ENCODE assay signal across 1 cellular context in the genomic region with DNA sequence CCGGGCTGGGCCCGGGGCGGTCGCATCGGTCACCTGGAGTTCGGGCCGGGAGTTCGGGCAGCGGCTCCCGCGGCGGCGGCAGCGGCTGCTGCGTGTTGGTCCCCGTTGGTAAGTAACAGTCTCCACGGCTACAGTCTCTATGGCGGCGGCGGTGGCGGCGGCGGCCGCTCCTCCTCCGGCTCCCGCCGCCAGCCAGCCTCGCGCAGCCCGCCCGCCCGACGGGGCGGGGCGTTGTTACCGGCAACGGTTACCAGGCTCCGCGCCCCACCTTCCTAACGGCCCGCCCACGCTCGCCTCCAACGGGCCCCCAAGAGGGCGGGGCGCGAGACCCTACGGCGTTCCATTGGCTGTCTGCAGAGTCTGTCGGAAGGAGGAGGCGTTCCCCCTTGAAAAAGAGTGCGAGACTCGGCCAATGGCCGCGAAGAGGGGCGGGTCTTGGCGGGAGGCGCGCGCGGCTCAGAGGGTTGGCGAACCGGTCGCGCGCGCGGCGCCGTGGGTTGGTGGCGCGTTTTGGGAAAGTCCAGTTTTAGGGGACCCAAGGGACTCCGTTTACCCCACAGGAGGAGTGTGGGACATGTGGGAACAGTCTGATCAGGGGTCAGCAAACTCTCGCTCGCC.
A peak's percentile ranks its signal among the peaks of the same experiment; 100 is the strongest.
TF ChIP-seq lines count a peak whose summit lies in the region.

Gene RFX2, minus strand, starts transcription at position 141 of the 618 bp plus-strand sequence. CDS start 63,004 bp downstream, outside the sequence.

TF ChIP-seq in HepG2, 621 proteins besides CTCF, POLR2A, EP300 and RAD21 (continued from another document and continues in another):
- TF ChIP-seq, protein P1, sequence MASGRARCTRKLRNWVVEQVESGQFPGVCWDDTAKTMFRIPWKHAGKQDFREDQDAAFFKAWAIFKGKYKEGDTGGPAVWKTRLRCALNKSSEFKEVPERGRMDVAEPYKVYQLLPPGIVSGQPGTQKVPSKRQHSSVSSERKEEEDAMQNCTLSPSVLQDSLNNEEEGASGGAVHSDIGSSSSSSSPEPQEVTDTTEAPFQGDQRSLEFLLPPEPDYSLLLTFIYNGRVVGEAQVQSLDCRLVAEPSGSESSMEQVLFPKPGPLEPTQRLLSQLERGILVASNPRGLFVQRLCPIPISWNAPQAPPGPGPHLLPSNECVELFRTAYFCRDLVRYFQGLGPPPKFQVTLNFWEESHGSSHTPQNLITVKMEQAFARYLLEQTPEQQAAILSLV (CRISPR knock-in tag; IDR thresholded peaks at IDR 0.05; ENCODE audit: borderline replicate concordance): no peak
- no peak for TF ChIP-seq BORCS8-MEF2B (CRISPR knock-in tag; IDR thresholded peaks at IDR 0.05)
- no peak for TF ChIP-seq MTF1 (CRISPR knock-in tag; IDR thresholded peaks at IDR 0.05)
- no peak for TF ChIP-seq STAG1 (CRISPR knock-in tag; IDR thresholded peaks at IDR 0.05)
- no peak for TF ChIP-seq ZNF609 (CRISPR knock-in tag; IDR thresholded peaks at IDR 0.05; ENCODE audit: borderline replicate concordance)
- no peak for TF ChIP-seq TAF1 (CRISPR knock-in tag; IDR thresholded peaks at IDR 0.05)
- TF ChIP-seq, protein P2, sequence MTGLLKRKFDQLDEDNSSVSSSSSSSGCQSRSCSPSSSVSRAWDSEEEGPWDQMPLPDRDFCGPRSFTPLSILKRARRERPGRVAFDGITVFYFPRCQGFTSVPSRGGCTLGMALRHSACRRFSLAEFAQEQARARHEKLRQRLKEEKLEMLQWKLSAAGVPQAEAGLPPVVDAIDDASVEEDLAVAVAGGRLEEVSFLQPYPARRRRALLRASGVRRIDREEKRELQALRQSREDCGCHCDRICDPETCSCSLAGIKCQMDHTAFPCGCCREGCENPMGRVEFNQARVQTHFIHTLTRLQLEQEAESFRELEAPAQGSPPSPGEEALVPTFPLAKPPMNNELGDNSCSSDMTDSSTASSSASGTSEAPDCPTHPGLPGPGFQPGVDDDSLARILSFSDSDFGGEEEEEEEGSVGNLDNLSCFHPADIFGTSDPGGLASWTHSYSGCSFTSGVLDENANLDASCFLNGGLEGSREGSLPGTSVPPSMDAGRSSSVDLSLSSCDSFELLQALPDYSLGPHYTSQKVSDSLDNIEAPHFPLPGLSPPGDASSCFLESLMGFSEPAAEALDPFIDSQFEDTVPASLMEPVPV (CRISPR knock-in tag; IDR thresholded peaks at IDR 0.05): no peak
- no peak for TF ChIP-seq ZNF598 (CRISPR knock-in tag; IDR thresholded peaks at IDR 0.05; ENCODE audit: borderline replicate concordance)
- no peak for TF ChIP-seq ZIK1 (CRISPR knock-in tag; IDR thresholded peaks at IDR 0.05; ENCODE audit: borderline replicate concordance, low read depth)
- TF ChIP-seq ZNF496 (CRISPR knock-in tag; IDR thresholded peaks at IDR 0.05; ENCODE audit: insufficient replicate concordance): no peak
- TF ChIP-seq NR2F6 (IDR thresholded peaks at IDR 0.05): no peak
- TF ChIP-seq NR2F6 (CRISPR knock-in tag; IDR thresholded peaks at IDR 0.05): no peak
- TF ChIP-seq IRX3 (CRISPR knock-in tag; IDR thresholded peaks at IDR 0.05; ENCODE audit: borderline replicate concordance, low read depth): no peak
- 0 out of 2 replicates have a peak, but pooled peaks have one; percentile 27 for TF ChIP-seq SPEN (CRISPR knock-in tag; IDR thresholded peaks at IDR 0.05; ENCODE audit: low read depth)
- TF ChIP-seq KLF16 (CRISPR knock-in tag; IDR thresholded peaks at IDR 0.05): no peak
- no peak for TF ChIP-seq FOXP1 (IDR thresholded peaks at IDR 0.05)
- TF ChIP-seq FOXP1 (CRISPR knock-in tag; IDR thresholded peaks at IDR 0.05): no peak
- no peak for TF ChIP-seq ZNF780A (CRISPR knock-in tag; IDR thresholded peaks at IDR 0.05)
- TF ChIP-seq, protein P3, sequence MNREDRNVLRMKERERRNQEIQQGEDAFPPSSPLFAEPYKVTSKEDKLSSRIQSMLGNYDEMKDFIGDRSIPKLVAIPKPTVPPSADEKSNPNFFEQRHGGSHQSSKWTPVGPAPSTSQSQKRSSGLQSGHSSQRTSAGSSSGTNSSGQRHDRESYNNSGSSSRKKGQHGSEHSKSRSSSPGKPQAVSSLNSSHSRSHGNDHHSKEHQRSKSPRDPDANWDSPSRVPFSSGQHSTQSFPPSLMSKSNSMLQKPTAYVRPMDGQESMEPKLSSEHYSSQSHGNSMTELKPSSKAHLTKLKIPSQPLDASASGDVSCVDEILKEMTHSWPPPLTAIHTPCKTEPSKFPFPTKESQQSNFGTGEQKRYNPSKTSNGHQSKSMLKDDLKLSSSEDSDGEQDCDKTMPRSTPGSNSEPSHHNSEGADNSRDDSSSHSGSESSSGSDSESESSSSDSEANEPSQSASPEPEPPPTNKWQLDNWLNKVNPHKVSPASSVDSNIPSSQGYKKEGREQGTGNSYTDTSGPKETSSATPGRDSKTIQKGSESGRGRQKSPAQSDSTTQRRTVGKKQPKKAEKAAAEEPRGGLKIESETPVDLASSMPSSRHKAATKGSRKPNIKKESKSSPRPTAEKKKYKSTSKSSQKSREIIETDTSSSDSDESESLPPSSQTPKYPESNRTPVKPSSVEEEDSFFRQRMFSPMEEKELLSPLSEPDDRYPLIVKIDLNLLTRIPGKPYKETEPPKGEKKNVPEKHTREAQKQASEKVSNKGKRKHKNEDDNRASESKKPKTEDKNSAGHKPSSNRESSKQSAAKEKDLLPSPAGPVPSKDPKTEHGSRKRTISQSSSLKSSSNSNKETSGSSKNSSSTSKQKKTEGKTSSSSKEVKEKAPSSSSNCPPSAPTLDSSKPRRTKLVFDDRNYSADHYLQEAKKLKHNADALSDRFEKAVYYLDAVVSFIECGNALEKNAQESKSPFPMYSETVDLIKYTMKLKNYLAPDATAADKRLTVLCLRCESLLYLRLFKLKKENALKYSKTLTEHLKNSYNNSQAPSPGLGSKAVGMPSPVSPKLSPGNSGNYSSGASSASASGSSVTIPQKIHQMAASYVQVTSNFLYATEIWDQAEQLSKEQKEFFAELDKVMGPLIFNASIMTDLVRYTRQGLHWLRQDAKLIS (CRISPR knock-in tag; IDR thresholded peaks at IDR 0.05): no peak
- TF ChIP-seq SRSF9 (IDR thresholded peaks at IDR 0.05; ENCODE audit: borderline replicate concordance, insufficient read depth, low read depth, low read length, poor library complexity, severe bottlenecking): no peak
- no peak for TF ChIP-seq SMC3 (IDR thresholded peaks at IDR 0.05; ENCODE audit: low read length)
- TF ChIP-seq SOX5 (CRISPR knock-in tag; IDR thresholded peaks at IDR 0.05; ENCODE audit: borderline replicate concordance): no peak
- TF ChIP-seq, protein P4, sequence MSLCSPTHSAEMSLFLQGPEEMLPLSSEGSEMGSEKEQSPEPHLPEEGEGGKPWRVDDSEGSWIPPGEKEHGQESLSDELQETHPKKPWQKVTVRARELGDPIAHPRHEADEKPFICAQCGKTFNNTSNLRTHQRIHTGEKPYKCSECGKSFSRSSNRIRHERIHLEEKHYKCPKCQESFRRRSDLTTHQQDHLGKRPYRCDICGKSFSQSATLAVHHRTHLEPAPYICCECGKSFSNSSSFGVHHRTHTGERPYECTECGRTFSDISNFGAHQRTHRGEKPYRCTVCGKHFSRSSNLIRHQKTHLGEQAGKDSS (CRISPR knock-in tag; IDR thresholded peaks at IDR 0.05; ENCODE audit: borderline replicate concordance, low read depth): no peak
- TF ChIP-seq ZNF142 (CRISPR knock-in tag; IDR thresholded peaks at IDR 0.05): no peak
- TF ChIP-seq NR2C2 (CRISPR knock-in tag; IDR thresholded peaks at IDR 0.05; ENCODE audit: borderline replicate concordance): no peak
- no peak for TF ChIP-seq ZNF281 (CRISPR knock-in tag; IDR thresholded peaks at IDR 0.05; ENCODE audit: borderline replicate concordance)
- peak; percentile 76 for TF ChIP-seq SKI (IDR thresholded peaks at IDR 0.05; ENCODE audit: partially characterized antibody)
